ENCODE assay signal across 8 cellular contexts in the genomic region with DNA sequence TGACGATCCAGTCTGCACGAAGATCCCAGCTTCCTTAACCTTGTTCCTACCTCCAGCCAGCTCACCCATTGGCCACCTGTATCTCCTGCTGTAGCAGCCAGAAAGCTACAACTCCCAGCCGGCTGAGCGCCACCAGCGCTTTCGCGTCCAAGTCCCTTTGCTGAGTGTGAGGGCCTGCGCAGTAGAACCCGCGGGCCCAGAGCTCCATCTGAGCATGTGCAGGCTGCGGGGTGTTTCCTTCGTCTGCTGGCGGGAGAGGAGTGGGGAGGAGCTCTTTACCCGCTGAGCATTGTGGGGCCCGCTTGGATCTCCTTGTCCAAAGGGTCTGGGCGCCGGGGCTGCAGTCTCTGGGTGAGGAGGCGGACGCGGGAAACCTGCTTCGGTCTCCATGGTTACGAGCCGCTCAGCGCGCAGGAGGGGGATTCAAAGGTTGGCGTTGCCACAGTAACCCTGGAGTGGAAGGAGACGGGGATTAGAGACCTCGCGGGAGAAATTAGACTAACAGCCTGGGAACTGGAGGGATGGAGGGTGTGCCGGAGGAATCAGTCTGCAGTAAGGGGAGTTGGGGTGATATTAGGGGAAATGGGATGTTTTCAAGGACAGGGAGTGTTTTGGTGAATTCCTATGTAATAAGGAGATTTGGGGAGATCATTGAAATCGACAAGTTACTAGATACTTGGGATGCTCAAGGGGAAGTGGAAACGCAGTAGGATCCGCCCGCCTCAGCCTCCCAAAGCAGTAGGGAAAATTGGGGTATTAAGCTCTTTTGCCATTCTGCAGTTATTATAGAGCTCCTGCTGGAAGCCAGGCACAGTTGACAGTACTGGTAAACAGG.
DNase-seq lines count a peak whose midpoint lies in the region; ATAC-seq and TF ChIP-seq lines count a peak whose summit lies in the region.

No MANE protein-coding gene starts in this region.

- no peak for TF ChIP-seq CTCF in AG09309 (IDR thresholded peaks at IDR 0.05; ENCODE audit: control insufficient read depth, insufficient read depth, low read depth, low read length, missing control alignments)

- ATAC-seq in GM19025 (IDR thresholded peaks at IDR 0.05; ENCODE audit: low read depth, unreplicated experiment) (peak; percentile 86), HG03196 (IDR thresholded peaks at IDR 0.05; ENCODE audit: unreplicated experiment) (peak; percentile 90)

- peak overlapping the region; percentile 96 for H3K4me3 ChIP-seq in AG09309 (ENCODE audit: control insufficient read depth, low read depth, low read length)

- DNase-seq in AG09309 (ENCODE audit: low read depth) (peak; percentile 62), NCI-H345 (lab: John Stamatoyannopoulos, UW) (peak; percentile 95), cerebellar nuclear complex (lab: John Stamatoyannopoulos, UW) (peak; percentile 91 to 98), islet precursor cell (peak; percentile 100)
- peak; percentile 75 to 79 (median 78) for DNase-seq in activated CD4-positive, CD25-positive, alpha-beta regulatory T cell (lab: John Stamatoyannopoulos, UW)
- peak; percentile 86 for DNase-seq in stimulated activated CD4-positive, alpha-beta T cell treated with anti-CD3 and anti-CD28 coated beads, Interleukin-12 subunit alpha, Interleukin-12 subunit beta, amount 100 ng/mL, for 4 hours

Comparison
In these comparisons a context has a peak if more than half of its experiments do, and no peak if none do; other contexts are left out.
1. Peak in every context shown above with its lines: DNase-seq, ATAC-seq and H3K4me3 ChIP-seq.